Comparison of ENCODE assay signal across 1 cellular context in genomic region chr5:6830643-6831239, GRCh38.
TF ChIP-seq lines count a peak whose summit lies in the region.

No MANE protein-coding gene starts in this region.

TF ChIP-seq in GM12878, 131 proteins besides CTCF, POLR2A, EP300 and RAD21:
- peak; percentile 66 for TF ChIP-seq NR2C2 (IDR thresholded peaks at IDR 0.05; ENCODE audit: borderline replicate concordance, control insufficient read depth, insufficient read length, low read depth)
- no peak for TF ChIP-seq CHD2 (IDR thresholded peaks at IDR 0.05; ENCODE audit: borderline replicate concordance, low read depth, low read length)
- peak; percentile 87 for TF ChIP-seq BCL3 (IDR thresholded peaks at IDR 0.05; ENCODE audit: borderline replicate concordance, insufficient read depth, low read depth, low read length, poor library complexity, severe bottlenecking)
